ENCODE assay signal across 6 cellular contexts in the genomic region with DNA sequence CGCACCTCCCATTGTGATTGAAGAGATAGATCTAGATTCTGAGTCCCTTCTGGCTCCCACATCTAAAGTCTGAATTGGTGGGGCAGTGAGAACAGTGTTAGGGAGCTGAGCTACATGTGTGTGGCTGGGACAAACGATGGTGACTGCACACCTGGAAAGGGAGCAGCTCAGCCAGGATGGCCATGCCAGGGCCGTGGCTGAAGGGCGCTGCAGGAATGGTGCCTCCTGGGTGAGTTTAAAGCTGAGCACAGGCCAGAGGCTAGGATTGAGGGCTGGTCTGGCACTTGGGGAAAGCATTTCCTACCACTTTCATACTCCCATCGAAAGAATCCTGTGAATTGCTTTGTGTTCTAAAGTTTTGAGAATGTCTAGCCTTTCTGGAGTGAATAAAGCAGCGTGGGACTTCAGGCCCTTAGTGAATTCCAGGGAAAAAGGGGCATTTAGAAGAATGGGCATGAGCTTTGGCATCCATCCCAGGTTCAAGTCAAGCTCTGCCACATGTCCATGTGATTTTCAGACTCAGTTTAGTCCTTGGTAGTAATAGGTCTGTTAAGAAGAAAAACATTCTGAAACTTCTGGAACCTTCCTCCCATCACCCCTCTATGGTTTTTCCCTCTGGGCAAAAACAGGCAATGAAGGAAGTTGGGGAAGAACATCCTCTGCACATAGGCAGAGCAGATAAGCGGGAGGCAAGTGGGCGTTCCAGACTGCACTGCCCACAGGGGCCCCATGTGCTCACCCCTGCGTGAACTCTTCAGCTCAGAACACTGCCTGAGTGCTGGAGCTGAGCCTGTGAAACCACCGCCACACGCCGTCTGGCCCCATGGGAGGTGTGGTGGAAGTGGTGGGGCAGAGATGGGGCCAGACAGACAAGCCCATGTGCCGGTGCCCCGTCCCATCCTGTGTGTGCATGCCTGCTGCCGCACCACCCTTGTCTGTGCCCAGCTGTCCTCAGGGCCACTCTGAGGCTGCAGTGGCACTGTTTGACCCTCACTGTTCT. TPM values are rescaled to one million over a fixed set of nuclear protein-coding genes. Genes with fewer than 3 reads are reported as not detected.
DNase-seq lines count a peak whose midpoint lies in the region; ATAC-seq lines count a peak whose summit lies in the region.
"Had no signal": no experiment of that assay in that cellular context is flagged by ENCODE, and none has a peak within 500 bp of the region (broad histone marks: within the 10 kb centered on the region; RNA-seq: fewer than 3 reads in every experiment).

No MANE protein-coding gene starts in this region.

- no peak overlapping the region for H3K18ac ChIP-seq in mesendoderm (ENCODE audit: low read length)

- H3K36me3 ChIP-seq in mesendoderm (ENCODE audit: control insufficient read depth, insufficient read depth, low read length): peaks cover 1% of the 10 kb centered on the region

- no peak overlapping the region for H3K27ac ChIP-seq in mesendoderm (ENCODE audit: low read depth, low read length)

- H3K56ac ChIP-seq in mesendoderm (ENCODE audit: low read length): no peak overlapping the region

- no peak overlapping the region for H2AK5ac ChIP-seq in mesendoderm (ENCODE audit: low read length)

- no peak overlapping the region for H3K4ac ChIP-seq in mesendoderm (ENCODE audit: low read depth, low read length)

- no peak overlapping the region for H2BK5ac ChIP-seq in mesendoderm (ENCODE audit: low read length)

- H3K4me1 ChIP-seq in mesendoderm (ENCODE audit: control insufficient read depth, low read depth, low read length): no peaks in the 10 kb centered on the region

- no peaks in the 10 kb centered on the region for H3K79me1 ChIP-seq in mesendoderm (ENCODE audit: low read length)

- H3K79me2 ChIP-seq in mesendoderm (ENCODE audit: control insufficient read depth, insufficient read depth, low read length): no peaks in the 10 kb centered on the region

- no peak overlapping the region for H3K4me3 ChIP-seq in skeletal muscle cell (ENCODE audit: low read depth, low read length)
- H3K4me3 ChIP-seq in mesendoderm (ENCODE audit: low read length): no peak overlapping the region

- H3K4me2 ChIP-seq in mesendoderm (ENCODE audit: low read length): no peak overlapping the region

- H3K27me3 ChIP-seq in mesendoderm (ENCODE audit: insufficient read depth, low read length, poor library complexity): no peaks in the 10 kb centered on the region

- no peak overlapping the region for H2BK120ac ChIP-seq in mesendoderm (ENCODE audit: low read depth, low read length)

- DNase-seq in MV-4-11 (lab: John Stamatoyannopoulos, UW) (peak; percentile 60), skeletal muscle cell (ENCODE audit: low read depth) (peak; percentile 5), SIG-M5 treated with dmso at 0.1 percent for 504 hours (lab: John Stamatoyannopoulos, UW; ENCODE audit: unreplicated experiment) (no peak), mesendoderm (no peak)
- DNase-seq: NCI-H446 had no signal

- no peak overlapping the region for H3K9ac ChIP-seq in mesendoderm (ENCODE audit: low read length)

- H3K23ac ChIP-seq in mesendoderm (ENCODE audit: low read length): no peak overlapping the region

- H2BK15ac ChIP-seq in mesendoderm (replicated peaks; ENCODE audit: low read depth): no peak overlapping the region

- H4K8ac ChIP-seq in mesendoderm (ENCODE audit: low read depth, low read length): no peak overlapping the region

- no CpG with 5 or more reads among the region's 15 CpGs for WGBS in mesendoderm (ENCODE audit: extremely low coverage, insufficient coverage, low lambda C conversion rate)

- peak; percentile 91 for ATAC-seq in GM21528 (IDR thresholded peaks at IDR 0.05; ENCODE audit: low FRiP score, unreplicated experiment)

- H4K5ac ChIP-seq in mesendoderm (ENCODE audit: low read length): no peak overlapping the region

RNA-seq across cellular contexts. Expression of a gene that starts 12.9 kb away (rescaled TPM):
- polyA plus RNA-seq in mesendoderm (2013, experiment 1 of 2): 1.4 TPM
- polyA plus RNA-seq in mesendoderm (2013, experiment 2 of 2): 1.3 TPM

RNA-seq across cellular contexts. Expression of a gene that starts 40.8 kb away (rescaled TPM):
- 15.6 TPM for polyA plus RNA-seq in mesendoderm (2013, experiment 1 of 2)
- 16.1 TPM for polyA plus RNA-seq in mesendoderm (2013, experiment 2 of 2)

RNA-seq across cellular contexts. Expression of a gene that starts 41.4 kb away (rescaled TPM):
- polyA plus RNA-seq in mesendoderm (2013, experiment 1 of 2): 19.7 TPM
- polyA plus RNA-seq in mesendoderm (2013, experiment 2 of 2): 19.6 TPM

RNA-seq across cellular contexts. Expression of a gene that starts 59.0 kb away (rescaled TPM):
- 30.7 TPM for polyA plus RNA-seq in mesendoderm (2013, experiment 1 of 2)
- 35.5 TPM for polyA plus RNA-seq in mesendoderm (2013, experiment 2 of 2)

Comparison
In these comparisons a context has a peak if more than half of its experiments do, and no peak if none do; other contexts are left out.
1. DNase-seq: peak in MV-4-11 (single experiment) and skeletal muscle cell (single experiment); none in SIG-M5 treated with dmso at 0.1 percent for 504 hours (single experiment) and mesendoderm (single experiment).